ENCODE assay signal across 13 cellular contexts in genomic region chr22:42683599-42684283, GRCh38. TPM values are rescaled to one million over a fixed set of nuclear protein-coding genes. Genes with fewer than 3 reads are reported as not detected.
DNase-seq lines count a peak whose midpoint lies in the region; ATAC-seq, FAIRE-seq and TF ChIP-seq lines count a peak whose summit lies in the region.
"Had no signal": no experiment of that assay in that cellular context is flagged by ENCODE, and none has a peak within 500 bp of the region (broad histone marks: within the 10 kb centered on the region; RNA-seq: fewer than 3 reads in every experiment).

No MANE protein-coding gene starts in this region.

- H3K4me1 ChIP-seq in kidney (ENCODE audit: control insufficient read depth in 1 of 2, insufficient read depth in 1 of 2, low read depth in 1 of 2, low read length in 2 of 2) = peaks cover 52 to 62% of the 10 kb centered on the region in 2 donors
- H3K4me1 ChIP-seq in skeletal muscle tissue (ENCODE audit: control insufficient read depth in 3 of 3, insufficient read depth in 3 of 3, low read length in 3 of 3) = peaks cover 64 to 73% (median 70%) of the 10 kb centered on the region in 3 donors

- H3K9me3 ChIP-seq in kidney (ENCODE audit: control insufficient read depth in 1 of 2, low read length in 2 of 2) (no peaks in the 10 kb centered on the region), skeletal muscle tissue (ENCODE audit: control insufficient read depth in 3 of 3, low read length in 3 of 3) (no peaks in the 10 kb centered on the region)

- H3K4me3 ChIP-seq in coronary artery (peak overlapping the region; percentile 30), kidney (ENCODE audit: low read length in 2 of 2) (no peak overlapping the region), skeletal muscle tissue (ENCODE audit: low read length in 3 of 3) (peak overlapping the region in 1 of 3 donors; percentile 54)
- H3K4me3 ChIP-seq: BLaER1 had no signal

- no peak overlapping the region for H3K9ac ChIP-seq in kidney (ENCODE audit: low read length in 2 of 2)
- peak overlapping the region in 2 of 3 donors; percentile 69 to 72 for H3K9ac ChIP-seq in skeletal muscle tissue (ENCODE audit: low read depth in 1 of 3, low read length in 3 of 3)
- H3K9ac ChIP-seq: BLaER1 had no signal

- DNase-seq in GM13976 (ENCODE audit: low spot score) = peak; percentile 13
- DNase-seq in coronary artery (ENCODE audit: low spot score) = peak; percentile 86
- DNase-seq in kidney = peak; percentile 83
- no peak for DNase-seq in NCI-H226
- no peak for DNase-seq in HT-29 (ENCODE audit: low spot score)
- DNase-seq in NCI-H128 (lab: John Stamatoyannopoulos, UW; ENCODE audit: unreplicated experiment) = no peak
- DNase-seq: activated CD4-positive, alpha-beta T cell treated with anti-CD3 and anti-CD28 coated beads, Interleukin-2, amount 10 ng/mL, durations not matched to agents 24 days and 14 days; effector CD8-positive, alpha-beta T cell; islet precursor cell; NCI-H2081 had no signal

- H3K36me3 ChIP-seq in kidney (ENCODE audit: control insufficient read depth in 1 of 2, insufficient read depth in 2 of 2, low read length in 2 of 2) (no peaks in the 10 kb centered on the region), skeletal muscle tissue (ENCODE audit: control insufficient read depth in 3 of 3, insufficient read depth in 3 of 3, low read length in 3 of 3) (no peaks in the 10 kb centered on the region)

- H3K27me3 ChIP-seq in skeletal muscle tissue (ENCODE audit: control insufficient read depth in 3 of 3, insufficient read depth in 3 of 3, low read length in 3 of 3) = no peaks in the 10 kb centered on the region
- H3K27me3 ChIP-seq: BLaER1 had no signal

- ATAC-seq in HG02798 (IDR thresholded peaks at IDR 0.05; ENCODE audit: poor library complexity, unreplicated experiment) = no peak

- TF ChIP-seq CTCF in GM13976 (IDR thresholded peaks at IDR 0.05; ENCODE audit: borderline replicate concordance, control extremely low read depth, extremely low read depth, insufficient read depth, missing control alignments) (no peak), coronary artery (IDR thresholded peaks at IDR 0.05) (no peak), kidney (IDR thresholded peaks at IDR 0.05; ENCODE audit: borderline replicate concordance, extremely low read depth, insufficient read depth) (no peak)

- in situ Hi-C loops in GM13976 (cut with MboI; ENCODE audit: low sequenced_read_pairs, unreplicated experiment) = no loop called here

- no peak for FAIRE-seq in kidney (lab: Jason Lieb, UNC)

- intact Hi-C loops in kidney (cut with DNase I) = no loop called here

- H3K27ac ChIP-seq in coronary artery = peak overlapping the region; percentile 78 to 83
- H3K27ac ChIP-seq in kidney (ENCODE audit: low read depth in 2 of 2, low read length in 2 of 2) = peak overlapping the region; percentile 67 to 74
- peak overlapping the region; percentile 64 for H3K27ac ChIP-seq in skeletal muscle tissue (ENCODE audit: low read depth, low read length)
- H3K27ac ChIP-seq: BLaER1 had no signal

RNA-seq across cellular contexts. Expression of gene CYB5R3, which starts 34.5 kb away (rescaled TPM):
- total RNA-seq in kidney (426 TPM), skeletal muscle tissue (28.7 TPM)
- 287 TPM for polyA plus RNA-seq in kidney (ENCODE audit: insufficient read depth, low read depth, low replicate concordance)
- total RNA-seq in HT-29 (2014; rRNA removed; shearing (Covaris generic)) = 80.5 and 87.8 TPM in 2 replicates

RNA-seq across cellular contexts. Expression of gene A4GALT, which starts 36.9 kb away (rescaled TPM):
- total RNA-seq in kidney = 186 TPM
- polyA plus RNA-seq in kidney (ENCODE audit: insufficient read depth, low read depth, low replicate concordance) = 76.2 TPM
- total RNA-seq in skeletal muscle tissue = 18.3 TPM
- total RNA-seq in HT-29 (2014; rRNA removed; shearing (Covaris generic)) = 36.6 and 49.2 TPM in 2 replicates
- total RNA-seq: activated CD4-positive, alpha-beta T cell treated with anti-CD3 and anti-CD28 coated beads, Interleukin-2, amount 10 ng/mL, durations not matched to agents 24 days and 14 days had no signal

RNA-seq across cellular contexts. Expression of gene ATP5MGL, which starts 43.3 kb away (rescaled TPM):
- total RNA-seq in kidney = 0.88 TPM
- polyA plus RNA-seq in kidney (ENCODE audit: insufficient read depth, low read depth, low replicate concordance) = not detected
- total RNA-seq in skeletal muscle tissue = not detected
- total RNA-seq in HT-29 (2014; rRNA removed; shearing (Covaris generic)) = not detected in 2 replicates

Comparison
In these comparisons a context has a peak if more than half of its experiments do, and no peak if none do; other contexts are left out.
1. DNase-seq: peak in GM13976 (single experiment), coronary artery (single experiment) and kidney (single experiment); none in NCI-H226 (single experiment), HT-29 (single experiment) and NCI-H128 (single experiment).
2. H3K9ac ChIP-seq: peak in skeletal muscle tissue (2 of 3); none in kidney (0 of 2).
3. Peak in every context shown above with its lines, with median percentiles within 50 percentile points of each other: H3K27ac ChIP-seq.